In genomic region chr19:57244513-57244912, GRCh38 we compare ENCODE assay signal across 2 cellular contexts.
A peak's percentile ranks its signal among the peaks of the same experiment; 100 is the strongest.
TF ChIP-seq lines count a peak whose summit lies in the region.

No MANE protein-coding gene starts in this region.

TF ChIP-seq in HepG2, 621 proteins besides CTCF, POLR2A, EP300 and RAD21:
- no peak for TF ChIP-seq SUZ12 (IDR thresholded peaks at IDR 0.05; ENCODE audit: low read depth, low read length)
- TF ChIP-seq CCDC6 (CRISPR knock-in tag; IDR thresholded peaks at IDR 0.05) = no peak
- no peak for TF ChIP-seq ZNF12 (CRISPR knock-in tag; IDR thresholded peaks at IDR 0.05)
- TF ChIP-seq CAMTA2 (CRISPR knock-in tag; IDR thresholded peaks at IDR 0.05; ENCODE audit: borderline replicate concordance) = no peak
- TF ChIP-seq ZNF576 (CRISPR knock-in tag; IDR thresholded peaks at IDR 0.05) = no peak

TF ChIP-seq in GM12878, 131 proteins besides CTCF, POLR2A, EP300 and RAD21:
- 0 out of 2 replicates have a peak, but pooled peaks have one; percentile 7 for TF ChIP-seq RUNX3 (IDR thresholded peaks at IDR 0.05; ENCODE audit: low read length)
- no peak for TF ChIP-seq ASH2L (IDR thresholded peaks at IDR 0.05; ENCODE audit: borderline replicate concordance, low read depth)
TF ChIP-seq in GM12878: peak in this region for 1.
